In the genomic region with DNA sequence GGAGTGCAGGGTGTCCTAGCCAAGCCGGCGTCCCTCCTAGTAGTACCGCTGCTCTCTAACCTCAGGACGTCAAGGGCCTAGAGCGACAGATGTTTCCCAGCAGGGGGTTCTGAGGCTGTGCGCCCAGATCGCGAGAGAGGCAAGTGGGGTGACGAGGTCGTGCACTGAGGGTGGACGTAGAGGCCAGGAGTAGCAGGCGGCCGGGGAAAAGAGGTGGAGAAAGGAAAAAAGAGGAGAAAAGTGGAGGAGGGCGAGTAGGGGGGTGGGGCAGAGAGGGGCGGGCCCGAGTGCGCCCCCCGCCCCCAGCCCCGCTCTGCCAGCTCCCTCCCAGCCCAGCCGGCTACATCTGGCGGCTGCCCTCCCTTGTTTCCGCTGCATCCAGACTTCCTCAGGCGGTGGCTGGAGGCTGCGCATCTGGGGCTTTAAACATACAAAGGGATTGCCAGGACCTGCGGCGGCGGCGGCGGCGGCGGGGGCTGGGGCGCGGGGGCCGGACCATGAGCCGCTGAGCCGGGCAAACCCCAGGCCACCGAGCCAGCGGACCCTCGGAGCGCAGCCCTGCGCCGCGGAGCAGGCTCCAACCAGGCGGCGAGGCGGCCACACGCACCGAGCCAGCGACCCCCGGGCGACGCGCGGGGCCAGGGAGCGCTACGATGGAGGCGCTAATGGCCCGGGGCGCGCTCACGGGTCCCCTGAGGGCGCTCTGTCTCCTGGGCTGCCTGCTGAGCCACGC, we compare ENCODE assay signal across 10 cellular contexts. TPM values are rescaled to one million over a fixed set of nuclear protein-coding genes. Genes with fewer than 3 reads are reported as not detected.
A peak's percentile ranks its signal among the peaks of the same experiment; 100 is the strongest.
DNase-seq lines count a peak whose midpoint lies in the region; ATAC-seq lines count a peak whose summit lies in the region.
"Had no signal": no experiment of that assay in that cellular context is flagged by ENCODE, and none has a peak within 500 bp of the region (broad histone marks: within the 10 kb centered on the region; RNA-seq: fewer than 3 reads in every experiment).

Gene MMP2 (plus strand): TSS at position 372 of the 733 bp plus-strand sequence. CDS start 282 bp downstream, at position 654.

- in situ Hi-C loops in HAP-1 (cut with MboI; ENCODE audit: low sequenced_read_pairs) = no loop called here

- no peaks in the 10 kb centered on the region for H3K9me3 ChIP-seq in HAP-1
- H3K9me3 ChIP-seq: neutrophil had no signal

- H3K9me3 Mint-ChIP-seq in activated T-helper 2 cell treated with anti-CD3 and anti-CD28 coated beads, Interferon-gamma antibody, Interleukin-2, Interleukin-4, amounts not matched to agents 10 μg/mL and 5 μg/mL and 100 μg/mL, durations not matched to agents 14 hours and 24 hours and 36 hours = no peaks in the 10 kb centered on the region
- H3K9me3 Mint-ChIP-seq in T-cell = no peaks in the 10 kb centered on the region
- H3K9me3 Mint-ChIP-seq: IgD-negative memory B cell had no signal

- H3K27ac Mint-ChIP-seq in activated T-helper 2 cell treated with anti-CD3 and anti-CD28 coated beads, Interferon-gamma antibody, Interleukin-2, Interleukin-4, amounts not matched to agents 10 μg/mL and 5 μg/mL and 100 μg/mL, durations not matched to agents 14 hours and 24 hours and 36 hours = no peak within 1 kb of the TSS
- peak within 1 kb of the TSS in 1 of 2 donors; percentile 21 for H3K27ac Mint-ChIP-seq in T-cell
- H3K27ac Mint-ChIP-seq: IgD-negative memory B cell had no signal

- peaks cover 3% of the 10 kb centered on the region for H3K4me1 Mint-ChIP-seq in activated T-helper 2 cell treated with anti-CD3 and anti-CD28 coated beads, Interferon-gamma antibody, Interleukin-2, Interleukin-4, amounts not matched to agents 10 μg/mL and 5 μg/mL and 100 μg/mL, durations not matched to agents 14 hours and 24 hours and 36 hours (ENCODE audit: low read depth)
- peaks cover 0 to 6% (median 3%) of the 10 kb centered on the region in 3 donors for H3K4me1 Mint-ChIP-seq in T-cell

- peaks cover 40% of the 10 kb centered on the region for H3K27me3 Mint-ChIP-seq in activated T-helper 2 cell treated with anti-CD3 and anti-CD28 coated beads, Interferon-gamma antibody, Interleukin-2, Interleukin-4, amounts not matched to agents 10 μg/mL and 5 μg/mL and 100 μg/mL, durations not matched to agents 14 hours and 24 hours and 36 hours (ENCODE audit: low read depth)
- peaks cover 37 to 48% of the 10 kb centered on the region in 2 donors for H3K27me3 Mint-ChIP-seq in T-cell

- peak within 1 kb of the TSS; percentile 54 for H3K4me3 Mint-ChIP-seq in activated T-helper 2 cell treated with anti-CD3 and anti-CD28 coated beads, Interferon-gamma antibody, Interleukin-2, Interleukin-4, amounts not matched to agents 10 μg/mL and 5 μg/mL and 100 μg/mL, durations not matched to agents 14 hours and 24 hours and 36 hours (ENCODE audit: low read depth)
- no peak within 1 kb of the TSS for H3K4me3 Mint-ChIP-seq in T-cell
- H3K4me3 Mint-ChIP-seq: IgD-negative memory B cell had no signal

- POLR2A ChIA-PET in T-cell (lab: Charles Lee) = no interaction called here

- peak within 1 kb of the TSS; percentile 12; the same call in 1 of the 2 replicates for H3K4me3 ChIP-seq in HAP-1

- no peaks in the 10 kb centered on the region for H3K36me3 ChIP-seq in HAP-1 (replicated peaks)
- H3K36me3 ChIP-seq: neutrophil had no signal

- DNase-seq in HAP-1 (ENCODE audit: low spot score in 2 of 2) = peak in 1 of 2 experiments; percentile 38
- no peak for DNase-seq in activated T-helper 2 cell treated with anti-CD3 and anti-CD28 coated beads, Interferon-gamma antibody, Interleukin-2, Interleukin-4, amounts not matched to agents 10 μg/mL and 5 μg/mL and 100 μg/mL, durations not matched to agents 14 hours and 24 hours and 36 hours (ENCODE audit: low spot score)
- peak; percentile 88 for DNase-seq in left ventricle myocardium superior
- peak; percentile 77 for DNase-seq in retina
- no peak for DNase-seq in T-cell
- no peak for DNase-seq in stimulated activated CD4-positive, alpha-beta T cell treated with anti-CD3 and anti-CD28 coated beads, Interleukin-4, amount 100 ng/mL, for 4 hours

- no peaks in the 10 kb centered on the region for H3K4me1 ChIP-seq in HAP-1

- peak; percentile 70 for ATAC-seq in left ventricle myocardium superior
- no peak for ATAC-seq in HG02759 (IDR thresholded peaks at IDR 0.05; ENCODE audit: unreplicated experiment)
- no peak for ATAC-seq in T-cell (replicated peaks in 1 of 4)
- no peak for ATAC-seq in HG03139 (IDR thresholded peaks at IDR 0.05; ENCODE audit: unreplicated experiment)

- intact Hi-C loops in activated T-helper 2 cell treated with anti-CD3 and anti-CD28 coated beads, Interferon-gamma antibody, Interleukin-2, Interleukin-4, amounts not matched to agents 10 μg/mL and 5 μg/mL and 100 μg/mL, durations not matched to agents 14 hours and 24 hours and 36 hours (cut with micrococcal nuclease) = loop anchor here (10.0 kb wide), 1 partner anchor 716 kb away; the partner anchor contains the start of gene GNAO1
- intact Hi-C loops in left ventricle myocardium superior (cut with micrococcal nuclease) = no loop called here

- CTCF ChIA-PET in T-cell (lab: Charles Lee) = no interaction called here

- H3K36me3 Mint-ChIP-seq in activated T-helper 2 cell treated with anti-CD3 and anti-CD28 coated beads, Interferon-gamma antibody, Interleukin-2, Interleukin-4, amounts not matched to agents 10 μg/mL and 5 μg/mL and 100 μg/mL, durations not matched to agents 14 hours and 24 hours and 36 hours (ENCODE audit: low read depth) = no peaks in the 10 kb centered on the region
- no peaks in the 10 kb centered on the region for H3K36me3 Mint-ChIP-seq in T-cell
- H3K36me3 Mint-ChIP-seq: IgD-negative memory B cell had no signal

- H3K27me3 ChIP-seq in HAP-1 (ENCODE audit: low read depth) = peaks cover 25% of the 10 kb centered on the region

RNA-seq across cellular contexts. Expression of gene MMP2, which starts in this region (rescaled TPM):
- total RNA-seq in activated T-helper 2 cell treated with anti-CD3 and anti-CD28 coated beads, Interferon-gamma antibody, Interleukin-2, Interleukin-4, amounts not matched to agents 10 μg/mL and 5 μg/mL and 100 μg/mL, durations not matched to agents 14 hours and 24 hours and 36 hours = 0.11 and 0.34 TPM in 2 replicates
- total RNA-seq in left ventricle myocardium superior (88.7 TPM), T-cell (1 to 10 TPM in 3 of 5 donors, under 1 TPM in 1, not detected in 1; 0.44 to 2.4 (median 1.8) TPM)

Comparison
In these comparisons a context has a peak if more than half of its experiments do, and no peak if none do; other contexts are left out.
1. RNA of gene MMP2 (total RNA-seq): 88.7 TPM in left ventricle myocardium superior (single experiment); 0.44 to 2.4 TPM in T-cell and 0.11 to 0.34 TPM in activated T-helper 2 cell treated with anti-CD3 and anti-CD28 coated beads, Interferon-gamma antibody, Interleukin-2, Interleukin-4, amounts not matched to agents 10 μg/mL and 5 μg/mL and 100 μg/mL, durations not matched to agents 14 hours and 24 hours and 36 hours; every median in the first group is over 10 times any median in the second.
2. DNase-seq: peak in left ventricle myocardium superior (single experiment) and retina (single experiment); none in activated T-helper 2 cell treated with anti-CD3 and anti-CD28 coated beads, Interferon-gamma antibody, Interleukin-2, Interleukin-4, amounts not matched to agents 10 μg/mL and 5 μg/mL and 100 μg/mL, durations not matched to agents 14 hours and 24 hours and 36 hours (single experiment), T-cell (0 of 34) and stimulated activated CD4-positive, alpha-beta T cell treated with anti-CD3 and anti-CD28 coated beads, Interleukin-4, amount 100 ng/mL, for 4 hours (0 of 2).